In the genomic region with DNA sequence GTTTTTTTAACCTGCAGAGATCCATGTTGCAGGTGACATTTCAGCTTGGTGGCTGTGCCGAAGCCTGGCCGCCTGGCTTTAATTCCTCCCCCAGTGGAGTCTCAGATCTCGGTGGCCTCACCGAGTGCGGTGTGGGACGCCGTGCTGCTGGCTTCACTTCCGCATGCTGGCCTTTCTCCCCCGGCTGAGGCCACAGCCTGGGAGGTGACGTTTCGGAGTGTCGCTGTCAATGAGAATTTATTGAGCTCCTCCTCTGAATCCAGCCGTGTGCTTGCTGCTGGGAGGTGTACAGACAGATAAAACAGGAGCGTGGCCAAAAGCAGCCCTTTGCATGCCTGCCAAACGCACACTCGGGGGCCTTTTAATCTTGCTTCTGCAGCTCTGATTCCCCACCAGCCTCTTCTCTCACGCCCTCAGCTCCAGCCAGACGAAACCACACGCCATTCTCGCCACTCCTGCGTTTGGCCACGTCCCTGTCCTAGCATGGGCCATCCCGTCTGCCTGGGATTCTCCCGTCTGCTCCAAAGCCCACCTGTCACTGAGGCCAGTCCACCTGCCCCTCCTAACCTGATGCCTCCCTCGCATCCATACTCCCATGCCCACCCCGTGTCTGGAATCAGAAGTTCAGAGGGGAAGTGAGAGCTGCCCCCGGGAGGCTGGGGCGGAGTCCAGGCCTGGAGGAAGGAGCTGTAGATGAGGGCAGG, we compare ENCODE assay signal across 1 cellular context.
TF ChIP-seq lines count a peak whose summit lies in the region.

No MANE protein-coding gene starts in this region.

TF ChIP-seq in K562, 482 proteins besides CTCF, POLR2A, EP300 and RAD21 (continued from another document):
- 0 out of 2 replicates have a peak, but pooled peaks have one; percentile 12 for TF ChIP-seq ZNF592 (IDR thresholded peaks at IDR 0.05)
- no peak for TF ChIP-seq ZNF133 (CRISPR knock-in tag; IDR thresholded peaks at IDR 0.05)
- TF ChIP-seq FOSL1 (tag; conservative IDR thresholded peaks at IDR 0.05), result no peak
- TF ChIP-seq DPF2 (IDR thresholded peaks at IDR 0.05), result peak; percentile 79
- no peak for TF ChIP-seq ZNF699 (CRISPR knock-in tag; IDR thresholded peaks at IDR 0.05; ENCODE audit: insufficient replicate concordance)
- TF ChIP-seq KLF13 (tag; IDR thresholded peaks at IDR 0.05; ENCODE audit: borderline replicate concordance, low read depth), result no peak
